In the genomic region with DNA sequence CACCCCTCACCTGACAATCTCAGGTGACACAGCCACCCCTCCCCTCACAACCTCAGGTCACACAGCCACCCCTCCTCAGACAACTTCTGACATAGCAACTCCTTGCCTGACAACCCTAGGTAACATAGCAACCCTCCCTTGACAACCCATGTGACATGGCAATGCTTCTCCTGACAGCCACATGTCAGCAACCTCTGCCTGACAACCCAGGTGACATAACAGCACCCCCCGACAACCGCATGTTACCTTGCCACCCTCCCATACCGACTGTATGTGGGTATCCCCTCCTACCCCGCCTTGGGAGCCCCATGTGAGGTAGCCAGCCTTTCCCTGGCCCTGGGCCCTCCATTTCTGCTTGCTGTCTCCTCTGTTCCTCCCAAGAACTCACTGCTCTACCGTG, we compare ENCODE assay signal across 1 cellular context.
TF ChIP-seq lines count a peak whose summit lies in the region.

No MANE protein-coding gene starts in this region.

TF ChIP-seq in HepG2, 621 proteins besides CTCF, POLR2A, EP300 and RAD21 (continued from another document):
- TF ChIP-seq, protein P1, sequence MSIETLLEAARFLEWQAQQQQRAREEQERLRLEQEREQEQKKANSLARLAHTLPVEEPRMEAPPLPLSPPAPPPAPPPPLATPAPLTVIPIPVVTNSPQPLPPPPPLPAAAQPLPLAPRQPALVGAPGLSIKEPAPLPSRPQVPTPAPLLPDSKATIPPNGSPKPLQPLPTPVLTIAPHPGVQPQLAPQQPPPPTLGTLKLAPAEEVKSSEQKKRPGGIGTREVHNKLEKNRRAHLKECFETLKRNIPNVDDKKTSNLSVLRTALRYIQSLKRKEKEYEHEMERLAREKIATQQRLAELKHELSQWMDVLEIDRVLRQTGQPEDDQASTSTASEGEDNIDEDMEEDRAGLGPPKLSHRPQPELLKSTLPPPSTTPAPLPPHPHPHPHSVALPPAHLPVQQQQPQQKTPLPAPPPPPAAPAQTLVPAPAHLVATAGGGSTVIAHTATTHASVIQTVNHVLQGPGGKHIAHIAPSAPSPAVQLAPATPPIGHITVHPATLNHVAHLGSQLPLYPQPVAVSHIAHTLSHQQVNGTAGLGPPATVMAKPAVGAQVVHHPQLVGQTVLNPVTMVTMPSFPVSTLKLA (IDR thresholded peaks at IDR 0.05), result peak; percentile 61
- TF ChIP-seq ZNF781 (CRISPR knock-in tag; IDR thresholded peaks at IDR 0.05; ENCODE audit: borderline replicate concordance, not compliant biosample characterization), result no peak
